ENCODE assay signal across 1 cellular context in the genomic region with DNA sequence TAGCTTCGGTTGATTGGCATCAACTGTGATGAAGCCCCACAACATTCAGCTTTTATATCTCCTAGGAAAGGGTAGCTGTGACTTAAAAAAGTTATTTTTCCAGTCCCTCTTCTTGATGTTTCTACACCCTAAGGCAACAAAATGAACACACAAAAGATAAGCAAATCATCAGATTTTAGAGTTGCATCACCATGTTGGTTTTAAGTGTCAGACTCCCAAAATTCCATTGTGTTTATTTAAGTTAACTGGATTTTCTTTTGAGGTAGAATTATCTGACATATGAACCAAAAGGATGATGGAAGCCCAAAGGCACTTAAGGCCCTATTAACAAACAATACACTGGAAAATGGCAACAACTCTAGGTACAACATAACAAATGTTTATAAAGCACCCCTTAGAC.
TF ChIP-seq lines count a peak whose summit lies in the region.

No MANE protein-coding gene starts in this region.

TF ChIP-seq in IMR-90, 13 proteins besides CTCF, POLR2A, EP300 and RAD21 (continued from another document):
- no peak for TF ChIP-seq MXI1 (IDR thresholded peaks at IDR 0.05; ENCODE audit: borderline replicate concordance, low read depth, low read length)
